In the genomic region with DNA sequence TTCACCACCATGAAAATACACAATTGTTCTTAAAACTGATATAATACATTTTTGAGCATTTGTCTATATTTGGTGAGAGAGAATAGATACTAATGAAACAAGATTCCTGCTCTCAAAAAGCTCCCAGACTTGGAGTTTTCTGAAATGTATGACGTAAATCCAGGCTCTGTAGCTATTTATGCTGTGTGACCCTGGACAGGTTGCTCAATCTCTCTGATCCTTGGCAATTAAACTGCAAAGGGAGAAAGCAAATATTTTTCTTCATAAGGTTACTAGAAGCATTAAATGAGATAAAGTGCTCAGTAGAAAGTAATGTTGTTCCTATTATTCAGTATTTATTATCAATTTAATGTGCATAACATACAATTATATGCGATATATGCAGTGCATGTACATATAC, we compare ENCODE assay signal across 10 cellular contexts. TPM values are rescaled to one million over a fixed set of nuclear protein-coding genes. Genes with fewer than 3 reads are reported as not detected.
DNase-seq lines count a peak whose midpoint lies in the region; ATAC-seq and TF ChIP-seq lines count a peak whose summit lies in the region.
"Had no signal": no experiment of that assay in that cellular context is flagged by ENCODE, and none has a peak within 500 bp of the region (broad histone marks: within the 10 kb centered on the region; RNA-seq: fewer than 3 reads in every experiment).

No MANE protein-coding gene starts in this region.

- H3K9ac ChIP-seq in KMS-11 (no peak overlapping the region), OCI-LY3 (ENCODE audit: low read length) (no peak overlapping the region), smooth muscle cell (ENCODE audit: low read depth) (no peak overlapping the region), endodermal cell (ENCODE audit: extremely low read depth, low read length, poor library complexity, severe bottlenecking) (no peak overlapping the region)
- H3K9ac ChIP-seq: GM23248 had no signal

- H3K27ac ChIP-seq in KMS-11: no peak overlapping the region
- no peak overlapping the region for H3K27ac ChIP-seq in OCI-LY3 (ENCODE audit: low read length)
- no peak overlapping the region for H3K27ac ChIP-seq in smooth muscle cell (ENCODE audit: low read depth)
- no peak overlapping the region for H3K27ac ChIP-seq in endodermal cell (ENCODE audit: low read depth, low read length)
- H3K27ac ChIP-seq: GM23248 had no signal

- H3K79me2 ChIP-seq in KMS-11 (ENCODE audit: insufficient read depth, low read depth) (no peaks in the 10 kb centered on the region), OCI-LY3 (ENCODE audit: low read length) (no peaks in the 10 kb centered on the region), smooth muscle cell (ENCODE audit: low read depth) (no peaks in the 10 kb centered on the region)

- H3K4me3 ChIP-seq in KMS-11 (IDR thresholded peaks at IDR 0.05; ENCODE audit: insufficient read depth, low read depth, low read length): no peak overlapping the region
- H3K4me3 ChIP-seq in OCI-LY3 (ENCODE audit: low read length): 0 out of 2 replicates have a peak overlapping the region, but pooled peaks have one; percentile 15
- H3K4me3 ChIP-seq in smooth muscle cell: no peak overlapping the region
- H3K4me3 ChIP-seq in endodermal cell (ENCODE audit: low read length): no peak overlapping the region
- H3K4me3 ChIP-seq: GM23248 had no signal

- peak overlapping the region; percentile 33 for H3K4me2 ChIP-seq in KMS-11
- peak overlapping the region; percentile 40 for H3K4me2 ChIP-seq in OCI-LY3 (ENCODE audit: low read length)
- peak overlapping the region; percentile 56 for H3K4me2 ChIP-seq in smooth muscle cell

- H3K9me3 ChIP-seq in OCI-LY3 (ENCODE audit: insufficient read depth, low read length) (no peaks in the 10 kb centered on the region), smooth muscle cell (replicated peaks; ENCODE audit: low read depth) (no peaks in the 10 kb centered on the region), endodermal cell (ENCODE audit: control insufficient read depth, low read length) (no peaks in the 10 kb centered on the region)

- no peak for ATAC-seq in GM21515 (IDR thresholded peaks at IDR 0.05; ENCODE audit: unreplicated experiment)

- H3K4me3 Mint-ChIP-seq in glutamatergic neuron (ENCODE audit: unreplicated experiment) (no peak overlapping the region), endodermal cell (no peak overlapping the region)
- H3K4me3 Mint-ChIP-seq: B cell; CD4-positive, alpha-beta T cell had no signal

- peaks cover 46% of the 10 kb centered on the region for H3K4me1 Mint-ChIP-seq in glutamatergic neuron (ENCODE audit: low read depth, unreplicated experiment)
- H3K4me1 Mint-ChIP-seq in endodermal cell: no peaks in the 10 kb centered on the region
- H3K4me1 Mint-ChIP-seq: B cell had no signal

- H3K27ac Mint-ChIP-seq in glutamatergic neuron (ENCODE audit: unreplicated experiment) (peak overlapping the region; percentile 55), endodermal cell (no peak overlapping the region)
- H3K27ac Mint-ChIP-seq: B cell; CD4-positive, alpha-beta T cell had no signal

- peaks cover 10% of the 10 kb centered on the region for H3K36me3 Mint-ChIP-seq in glutamatergic neuron (ENCODE audit: unreplicated experiment)
- H3K36me3 Mint-ChIP-seq in endodermal cell (ENCODE audit: low read depth): no peaks in the 10 kb centered on the region

- H3K9me3 Mint-ChIP-seq in glutamatergic neuron (ENCODE audit: unreplicated experiment): no peaks in the 10 kb centered on the region
- no peaks in the 10 kb centered on the region for H3K9me3 Mint-ChIP-seq in endodermal cell
- H3K9me3 Mint-ChIP-seq: CD4-positive, alpha-beta T cell had no signal

- peaks cover 6% of the 10 kb centered on the region for H3K27me3 Mint-ChIP-seq in glutamatergic neuron (ENCODE audit: unreplicated experiment)
- no peaks in the 10 kb centered on the region for H3K27me3 Mint-ChIP-seq in endodermal cell (ENCODE audit: insufficient read depth)

- H3K27me3 ChIP-seq in KMS-11 (ENCODE audit: insufficient read depth, low read depth) (no peaks in the 10 kb centered on the region), OCI-LY3 (ENCODE audit: low read depth, low read length) (no peaks in the 10 kb centered on the region), smooth muscle cell (ENCODE audit: low read depth) (no peaks in the 10 kb centered on the region), endodermal cell (ENCODE audit: control insufficient read depth, insufficient read depth, low read length, poor library complexity, severe bottlenecking) (no peaks in the 10 kb centered on the region)

- no peak for TF ChIP-seq CTCF in KMS-11 (conservative IDR thresholded peaks at IDR 0.05; ENCODE audit: low read depth, low read length)
- no peak for TF ChIP-seq CTCF in OCI-LY3 (IDR thresholded peaks at IDR 0.05; ENCODE audit: low read depth, low read length)
- TF ChIP-seq CTCF in glutamatergic neuron (IDR thresholded peaks at IDR 0.05; ENCODE audit: partially characterized antibody, unreplicated experiment): no peak
- TF ChIP-seq CTCF in smooth muscle cell (IDR thresholded peaks at IDR 0.05; ENCODE audit: borderline replicate concordance, insufficient read depth, poor library complexity, severe bottlenecking): no peak
- TF ChIP-seq CTCF in endodermal cell (conservative IDR thresholded peaks at IDR 0.05): no peak

- H3K36me3 ChIP-seq in KMS-11 (ENCODE audit: insufficient read depth) (no peaks in the 10 kb centered on the region), OCI-LY3 (replicated peaks; ENCODE audit: low read depth, low read length) (no peaks in the 10 kb centered on the region), smooth muscle cell (ENCODE audit: low read depth) (no peaks in the 10 kb centered on the region), endodermal cell (ENCODE audit: control insufficient read depth, insufficient read depth, low read length) (no peaks in the 10 kb centered on the region)

- WGBS in smooth muscle cell (ENCODE audit: low lambda C conversion rate): 80% methylated on average over 2 of the region's 2 CpGs
- WGBS in endodermal cell (ENCODE audit: insufficient coverage in 1 of 2, insufficient read length in 1 of 2), 2 experiments: 93 to 100% methylated on average over 1 of the region's 2 CpGs

- H3K4me1 ChIP-seq in KMS-11 (ENCODE audit: low read depth, poor library complexity, severe bottlenecking) (peaks cover 24% of the 10 kb centered on the region), OCI-LY3 (ENCODE audit: low read length) (peaks cover 14% of the 10 kb centered on the region), smooth muscle cell (ENCODE audit: low read depth) (no peaks in the 10 kb centered on the region), endodermal cell (ENCODE audit: control insufficient read depth, insufficient read depth, low read length) (no peaks in the 10 kb centered on the region)

- DNase-seq in glutamatergic neuron (no peak), smooth muscle cell (lab: John Stamatoyannopoulos, UW; ENCODE audit: unreplicated experiment) (no peak), endodermal cell (no peak), 8988T (no peak)

- H2AFZ ChIP-seq in KMS-11 (ENCODE audit: low read depth) (no peak overlapping the region), OCI-LY3 (ENCODE audit: low read depth, low read length) (no peak overlapping the region), smooth muscle cell (ENCODE audit: low read depth) (no peak overlapping the region)

- H3F3A ChIP-seq in smooth muscle cell (ENCODE audit: low read depth): no peaks in the 10 kb centered on the region

- H4K20me1 ChIP-seq in KMS-11 (ENCODE audit: insufficient read depth) (no peaks in the 10 kb centered on the region), OCI-LY3 (ENCODE audit: insufficient read depth, low read length) (no peaks in the 10 kb centered on the region), smooth muscle cell (ENCODE audit: low read depth) (no peaks in the 10 kb centered on the region)

RNA-seq across cellular contexts. Expression of gene SVIP, which starts 42.5 kb away (rescaled TPM):
- total RNA-seq in glutamatergic neuron (ENCODE audit: unreplicated experiment): 255 TPM
- 1.3 and 3.7 TPM in 2 replicates for total RNA-seq in smooth muscle cell
- polyA plus RNA-seq in smooth muscle cell: 1.1 and 3.4 TPM in 2 replicates
- total RNA-seq in endodermal cell: 10 to 100 TPM in 1 of 2 donors, 1 to 10 TPM in 1; 9.8 to 22.6 TPM
- 22.6 TPM for polyA plus RNA-seq in endodermal cell (2013, experiment 1 of 2)
- 20.9 TPM for polyA plus RNA-seq in endodermal cell (2013, experiment 2 of 2)

Comparison
In these comparisons a context has a peak if more than half of its experiments do, and no peak if none do; other contexts are left out.
1. RNA of gene SVIP, which starts 42.5 kb away (total RNA-seq): 255 TPM in glutamatergic neuron (single experiment); 9.8 to 22.6 TPM in endodermal cell and 1.3 to 3.7 TPM in smooth muscle cell; every median in the first group is over 10 times any median in the second.
2. Peak in every context shown above with its lines, with median percentiles within 50 percentile points of each other: H3K4me2 ChIP-seq.